In genomic region chr5:56078675-56079500, GRCh38 we compare ENCODE assay signal across 19 cellular contexts.
DNase-seq lines count a peak whose midpoint lies in the region; ATAC-seq, FAIRE-seq and TF ChIP-seq lines count a peak whose summit lies in the region.
"Had no signal": no experiment of that assay in that cellular context is flagged by ENCODE, and none has a peak within 500 bp of the region (broad histone marks: within the 10 kb centered on the region; RNA-seq: fewer than 3 reads in every experiment).

No MANE protein-coding gene starts in this region.

- H3K4me3 Mint-ChIP-seq in T-helper 2 cell treated with Interferon-gamma antibody and Interleukin-4, amounts not matched to agents 5 μg/mL and 100 μg/mL, for 36 hours, result no peak overlapping the region
- H3K4me3 Mint-ChIP-seq in activated T-helper 17 cell treated with anti-CD3 and anti-CD28 coated beads, Interleukin-2, amount 50 U/mL, for 72 hours, result no peak overlapping the region

- H3K27me3 Mint-ChIP-seq in T-helper 2 cell treated with Interferon-gamma antibody and Interleukin-4, amounts not matched to agents 5 μg/mL and 100 μg/mL, for 36 hours (ENCODE audit: low read depth), result peaks cover 9% of the 10 kb centered on the region
- no peaks in the 10 kb centered on the region for H3K27me3 Mint-ChIP-seq in activated T-helper 17 cell treated with anti-CD3 and anti-CD28 coated beads, Interleukin-2, amount 50 U/mL, for 72 hours

- H3K9me3 ChIP-seq in gastrocnemius medialis, result no peaks in the 10 kb centered on the region
- H3K9me3 ChIP-seq: ascending aorta, ovary, SK-N-SH had no signal

- ATAC-seq in left ventricle myocardium superior, result peak; percentile 82
- peak; percentile 42 to 61 for ATAC-seq in gastrocnemius medialis
- no peak for ATAC-seq in activated T-helper 17 cell treated with anti-CD3 and anti-CD28 coated beads, Interleukin-2, amount 50 U/mL, for 72 hours (replicated peaks)
- ATAC-seq: foreskin keratinocyte had no signal

- no peak overlapping the region for H3K27ac Mint-ChIP-seq in T-helper 2 cell treated with Interferon-gamma antibody and Interleukin-4, amounts not matched to agents 5 μg/mL and 100 μg/mL, for 36 hours
- no peak overlapping the region for H3K27ac Mint-ChIP-seq in activated T-helper 17 cell treated with anti-CD3 and anti-CD28 coated beads, Interleukin-2, amount 50 U/mL, for 72 hours

- peaks cover 40% of the 10 kb centered on the region for H3K4me1 Mint-ChIP-seq in T-helper 2 cell treated with Interferon-gamma antibody and Interleukin-4, amounts not matched to agents 5 μg/mL and 100 μg/mL, for 36 hours (ENCODE audit: low read depth)
- H3K4me1 Mint-ChIP-seq in activated T-helper 17 cell treated with anti-CD3 and anti-CD28 coated beads, Interleukin-2, amount 50 U/mL, for 72 hours, result peaks cover 18% of the 10 kb centered on the region

- peaks cover 3% of the 10 kb centered on the region for H3K36me3 Mint-ChIP-seq in T-helper 2 cell treated with Interferon-gamma antibody and Interleukin-4, amounts not matched to agents 5 μg/mL and 100 μg/mL, for 36 hours (ENCODE audit: low read depth)
- H3K36me3 Mint-ChIP-seq in activated T-helper 17 cell treated with anti-CD3 and anti-CD28 coated beads, Interleukin-2, amount 50 U/mL, for 72 hours (ENCODE audit: low read depth), result no peaks in the 10 kb centered on the region

- no peak for TF ChIP-seq POLR2A in gastrocnemius medialis (IDR thresholded peaks at IDR 0.05)

- no peak for FAIRE-seq in bronchial epithelial cell (lab: Jason Lieb, UNC)

- no peaks in the 10 kb centered on the region for H3K9me3 Mint-ChIP-seq in T-helper 2 cell treated with Interferon-gamma antibody and Interleukin-4, amounts not matched to agents 5 μg/mL and 100 μg/mL, for 36 hours
- no peaks in the 10 kb centered on the region for H3K9me3 Mint-ChIP-seq in activated T-helper 17 cell treated with anti-CD3 and anti-CD28 coated beads, Interleukin-2, amount 50 U/mL, for 72 hours

- H3K4me1 ChIP-seq in gastrocnemius medialis, result peaks cover 4 to 10% of the 10 kb centered on the region in 2 donors
- H3K4me1 ChIP-seq: ascending aorta, foreskin keratinocyte had no signal

- H3K36me3 ChIP-seq in bronchial epithelial cell (ENCODE audit: control insufficient read depth, insufficient read depth, low read length) (no peaks in the 10 kb centered on the region), gastrocnemius medialis (no peaks in the 10 kb centered on the region), brain microvascular endothelial cell (replicated peaks) (no peaks in the 10 kb centered on the region)
- H3K36me3 ChIP-seq: ascending aorta, ovary had no signal

- DNase-seq in AG20443 (ENCODE audit: low spot score) (peak; percentile 66), bronchial epithelial cell (ENCODE audit: low read depth) (peak; percentile 23), left ventricle myocardium superior (peak; percentile 49), gastrocnemius medialis (peak; percentile 31 to 68), brain microvascular endothelial cell (no peak)
- DNase-seq in T-helper 2 cell treated with Interferon-gamma antibody and Interleukin-4, amounts not matched to agents 5 μg/mL and 100 μg/mL, for 36 hours (ENCODE audit: low spot score), result no peak
- no peak for DNase-seq in NK-92 treated with Interleukin-12 subunit alpha and Interleukin-12 subunit beta, amount 100 ng/mL, for 24 hours (lab: John Stamatoyannopoulos, UW)
- DNase-seq: activated CD4-positive, alpha-beta T cell treated with anti-CD3 and anti-CD28 coated beads, Interleukin-2, amount 50 U/mL, for 48 hours; cortex of kidney; foreskin keratinocyte; GF-D8; KBM-7; midbrain; NCI-H1417 treated with DMSO at 0.1 percent for 48 hours; NCI-H446; SK-N-SH had no signal

- TF ChIP-seq CTCF in bronchial epithelial cell (IDR thresholded peaks at IDR 0.05; ENCODE audit: insufficient read depth, low read length, severe bottlenecking) (no peak), gastrocnemius medialis (IDR thresholded peaks at IDR 0.05 in 4 of 5, conservative IDR thresholded peaks at IDR 0.05 in 1 of 5) (no peak), brain microvascular endothelial cell (IDR thresholded peaks at IDR 0.05; ENCODE audit: low read depth, low read length, missing control alignments) (no peak)

- intact Hi-C loops in left ventricle myocardium superior (cut with micrococcal nuclease) (no loop called here), gastrocnemius medialis (cut with DNase I; ENCODE audit: low total_unique reads) (loop anchor here (5.0 kb wide), 1 partner anchor 98 kb away; no protein-coding TSS in a partner anchor)

- peak overlapping the region; percentile 39 to 63 (median 51) for H3K27ac ChIP-seq in gastrocnemius medialis
- no peak overlapping the region for H3K27ac ChIP-seq in brain microvascular endothelial cell
- H3K27ac ChIP-seq: ascending aorta, foreskin keratinocyte, ovary had no signal

- in situ Hi-C loops in gastrocnemius medialis (cut with MboI; ENCODE audit: low sequenced_read_pairs in 4 of 4) (no loop called here), brain microvascular endothelial cell (cut with HindIII; ENCODE audit: low pct_ligation_motif_present, low sequenced_read_pairs) (no loop called here)

- H3K4me3 ChIP-seq in bronchial epithelial cell (ENCODE audit: low read depth, low read length) (no peak overlapping the region), gastrocnemius medialis (no peak overlapping the region), brain microvascular endothelial cell (ENCODE audit: low read depth, low read length) (no peak overlapping the region)
- H3K4me3 ChIP-seq: ascending aorta, ovary had no signal

- H3K27me3 ChIP-seq in bronchial epithelial cell (ENCODE audit: control insufficient read depth, insufficient read depth, low read length), result no peaks in the 10 kb centered on the region
- H3K27me3 ChIP-seq in gastrocnemius medialis, result no peaks in the 10 kb centered on the region
- H3K27me3 ChIP-seq in brain microvascular endothelial cell (replicated peaks), result no peaks in the 10 kb centered on the region
- H3K27me3 ChIP-seq: ascending aorta, ovary had no signal

Comparison
In these comparisons a context has a peak if more than half of its experiments do, and no peak if none do; other contexts are left out.
1. DNase-seq: peak in AG20443 (single experiment), bronchial epithelial cell (single experiment), left ventricle myocardium superior (single experiment) and gastrocnemius medialis (2 of 2); none in brain microvascular endothelial cell (single experiment), T-helper 2 cell treated with Interferon-gamma antibody and Interleukin-4, amounts not matched to agents 5 μg/mL and 100 μg/mL, for 36 hours (single experiment) and NK-92 treated with Interleukin-12 subunit alpha and Interleukin-12 subunit beta, amount 100 ng/mL, for 24 hours (single experiment).